Comparison of ENCODE assay signal across 17 cellular contexts in the genomic region with DNA sequence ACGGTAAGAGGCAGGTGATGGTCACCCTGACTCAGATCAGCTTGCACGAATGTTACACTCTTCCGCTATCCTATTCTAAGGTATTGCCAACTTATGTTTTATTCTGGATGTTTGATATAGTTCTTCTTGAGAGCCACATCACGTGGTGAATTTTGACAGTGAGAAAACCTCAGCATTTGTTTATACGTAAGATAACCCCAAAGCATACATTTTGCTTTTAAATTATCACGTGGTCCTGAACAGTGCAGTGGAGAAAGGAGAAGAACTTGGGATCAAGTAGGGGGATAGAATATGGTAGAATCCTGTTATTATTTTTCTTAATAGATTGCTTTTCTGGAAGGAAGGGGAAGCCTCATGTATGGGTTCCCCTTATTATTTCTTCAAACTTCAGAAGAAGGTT. TPM values are rescaled to one million over a fixed set of nuclear protein-coding genes. Genes with fewer than 3 reads are reported as not detected.
DNase-seq lines count a peak whose midpoint lies in the region; ATAC-seq and TF ChIP-seq lines count a peak whose summit lies in the region.
"Had no signal": no experiment of that assay in that cellular context is flagged by ENCODE, and none has a peak within 500 bp of the region (broad histone marks: within the 10 kb centered on the region; RNA-seq: fewer than 3 reads in every experiment).

No MANE protein-coding gene starts in this region.

- no peak overlapping the region for H2AFZ ChIP-seq in KMS-11 (ENCODE audit: low read depth)

- H3K4me3 ChIP-seq in KMS-11 (IDR thresholded peaks at IDR 0.05; ENCODE audit: insufficient read depth, low read depth, low read length) (no peak overlapping the region), uterus (no peak overlapping the region)
- H3K4me3 ChIP-seq: coronary artery, spleen had no signal

- H3K4me2 ChIP-seq in KMS-11, result peak overlapping the region; percentile 86

- POLR2A ChIA-PET in activated CD4-positive, alpha-beta T cell treated with anti-CD3 and anti-CD28 coated beads, Interleukin-2, amount 10 ng/mL, durations not matched to agents 7 days and 5 days (lab: Charles Lee), result interaction anchor here (0.7 kb wide), 1 partner anchor 175 kb away, joined by 3 read pairs; no protein-coding TSS in a partner anchor
- POLR2A ChIA-PET in activated naive CD8-positive, alpha-beta T cell treated with anti-CD3 and anti-CD28 coated beads, Interleukin-2, amount 10 ng/mL, durations not matched to agents 7 days and 5 days (lab: Charles Lee), result no interaction called here

- H3K36me3 Mint-ChIP-seq in activated CD4-positive, alpha-beta T cell treated with anti-CD3 and anti-CD28 coated beads, Interleukin-2, amount 10 ng/mL, durations not matched to agents 7 days and 5 days (ENCODE audit: low read depth), result peaks cover 85% of the 10 kb centered on the region
- H3K36me3 Mint-ChIP-seq in activated naive CD8-positive, alpha-beta T cell treated with anti-CD3 and anti-CD28 coated beads, Interleukin-2, amount 10 ng/mL, durations not matched to agents 7 days and 5 days, result peaks cover 46% of the 10 kb centered on the region
- H3K36me3 Mint-ChIP-seq in natural killer cell treated with Interleukin-12 subunit alpha and Interleukin-12 subunit beta and Interleukin-15 and Interleukin-18, amount 100 ng/mL, for 72 hours, result peaks cover 51% of the 10 kb centered on the region

- H3K27ac ChIP-seq in KMS-11, result peak overlapping the region; percentile 60
- H3K27ac ChIP-seq in uterus, result no peak overlapping the region
- H3K27ac ChIP-seq: coronary artery, spleen had no signal

- H3K4me1 Mint-ChIP-seq in activated CD4-positive, alpha-beta T cell treated with anti-CD3 and anti-CD28 coated beads, Interleukin-2, amount 10 ng/mL, durations not matched to agents 7 days and 5 days, result peaks cover 59% of the 10 kb centered on the region
- H3K4me1 Mint-ChIP-seq in activated naive CD8-positive, alpha-beta T cell treated with anti-CD3 and anti-CD28 coated beads, Interleukin-2, amount 10 ng/mL, durations not matched to agents 7 days and 5 days, result peaks cover 36% of the 10 kb centered on the region
- peaks cover 23 to 51% of the 10 kb centered on the region in 2 donors for H3K4me1 Mint-ChIP-seq in natural killer cell treated with Interleukin-12 subunit alpha and Interleukin-12 subunit beta and Interleukin-15 and Interleukin-18, amount 100 ng/mL, for 72 hours (ENCODE audit: low read depth in 2 of 2)

- no peaks in the 10 kb centered on the region for H4K20me1 ChIP-seq in KMS-11 (ENCODE audit: insufficient read depth)

- H3K27me3 ChIP-seq in KMS-11 (ENCODE audit: insufficient read depth, low read depth) (no peaks in the 10 kb centered on the region), uterus (no peaks in the 10 kb centered on the region)
- H3K27me3 ChIP-seq: spleen had no signal

- H3K9ac ChIP-seq in KMS-11, result peak overlapping the region; percentile 8; the same call in 1 of the 2 replicates

- no peak for TF ChIP-seq POLR2A in uterus (IDR thresholded peaks at IDR 0.05)

- H3K9me3 Mint-ChIP-seq in activated CD4-positive, alpha-beta T cell treated with anti-CD3 and anti-CD28 coated beads, Interleukin-2, amount 10 ng/mL, durations not matched to agents 7 days and 5 days, result no peaks in the 10 kb centered on the region
- H3K9me3 Mint-ChIP-seq in activated naive CD8-positive, alpha-beta T cell treated with anti-CD3 and anti-CD28 coated beads, Interleukin-2, amount 10 ng/mL, durations not matched to agents 7 days and 5 days, result no peaks in the 10 kb centered on the region
- H3K9me3 Mint-ChIP-seq in natural killer cell treated with Interleukin-12 subunit alpha and Interleukin-12 subunit beta and Interleukin-15 and Interleukin-18, amount 100 ng/mL, for 72 hours, result no peaks in the 10 kb centered on the region

- H3K4me1 ChIP-seq in KMS-11 (ENCODE audit: low read depth, poor library complexity, severe bottlenecking), result peaks cover 93% of the 10 kb centered on the region
- H3K4me1 ChIP-seq in uterus, result no peaks in the 10 kb centered on the region
- H3K4me1 ChIP-seq: spleen had no signal

- intact Hi-C loops in uterus (cut with DNase I; ENCODE audit: low total_unique reads), result no loop called here

- TF ChIP-seq CTCF in KMS-11 (conservative IDR thresholded peaks at IDR 0.05; ENCODE audit: low read depth, low read length), result no peak
- TF ChIP-seq CTCF in uterus (IDR thresholded peaks at IDR 0.05), result no peak

- H3K36me3 ChIP-seq in KMS-11 (ENCODE audit: insufficient read depth) (peaks cover 50% of the 10 kb centered on the region), uterus (no peaks in the 10 kb centered on the region)

- no peak for DNase-seq in activated CD4-positive, alpha-beta T cell treated with anti-CD3 and anti-CD28 coated beads, Interleukin-2, amount 10 ng/mL, durations not matched to agents 7 days and 5 days
- no peak for DNase-seq in activated CD4-positive, alpha-beta T cell treated with anti-CD3 and anti-CD28 coated beads for 4 hours
- no peak for DNase-seq in activated naive CD8-positive, alpha-beta T cell treated with anti-CD3 and anti-CD28 coated beads, Interleukin-2, amount 10 ng/mL, durations not matched to agents 7 days and 5 days
- no peak for DNase-seq in natural killer cell treated with Interleukin-12 subunit alpha and Interleukin-12 subunit beta and Interleukin-15 and Interleukin-18, amount 100 ng/mL, for 72 hours (ENCODE audit: low spot score)
- DNase-seq in NCI-H1092 (lab: John Stamatoyannopoulos, UW) (no peak), uterus (no peak)
- DNase-seq: Caco-2; DND-41; NCI-H187; NCI-H748 treated with DMSO at 0.1 percent for 48 hours; PC-3; SHP77; spleen; stimulated activated CD4-positive, alpha-beta T cell treated with anti-CD3 and anti-CD28 coated beads, Interleukin-4, amount 100 ng/mL, for 1 hour had no signal

- ATAC-seq in activated naive CD8-positive, alpha-beta T cell treated with anti-CD3 and anti-CD28 coated beads, Interleukin-2, amount 10 ng/mL, durations not matched to agents 7 days and 5 days (ENCODE audit: low read depth), result no peak
- no peak for ATAC-seq in natural killer cell treated with Interleukin-12 subunit alpha and Interleukin-12 subunit beta and Interleukin-15 and Interleukin-18, amount 100 ng/mL, for 72 hours
- no peak for ATAC-seq in HG03571 (IDR thresholded peaks at IDR 0.05; ENCODE audit: unreplicated experiment)
- ATAC-seq: PC-3 had no signal

- H3K79me2 ChIP-seq in KMS-11 (ENCODE audit: insufficient read depth, low read depth), result peaks cover 64% of the 10 kb centered on the region

- H3K4me3 Mint-ChIP-seq in activated CD4-positive, alpha-beta T cell treated with anti-CD3 and anti-CD28 coated beads, Interleukin-2, amount 10 ng/mL, durations not matched to agents 7 days and 5 days, result no peak overlapping the region
- no peak overlapping the region for H3K4me3 Mint-ChIP-seq in activated naive CD8-positive, alpha-beta T cell treated with anti-CD3 and anti-CD28 coated beads, Interleukin-2, amount 10 ng/mL, durations not matched to agents 7 days and 5 days
- peak overlapping the region; percentile 8 for H3K4me3 Mint-ChIP-seq in natural killer cell treated with Interleukin-12 subunit alpha and Interleukin-12 subunit beta and Interleukin-15 and Interleukin-18, amount 100 ng/mL, for 72 hours

- CTCF ChIA-PET in activated CD4-positive, alpha-beta T cell treated with anti-CD3 and anti-CD28 coated beads, Interleukin-2, amount 10 ng/mL, durations not matched to agents 7 days and 5 days (lab: Charles Lee), result interaction anchor here (0.6 to 1.5 kb wide), 3 partner anchors 11 to 247 kb away, joined by 3 to 4 read pairs (median 3); no protein-coding TSS in a partner anchor

- H3K27ac Mint-ChIP-seq in activated CD4-positive, alpha-beta T cell treated with anti-CD3 and anti-CD28 coated beads, Interleukin-2, amount 10 ng/mL, durations not matched to agents 7 days and 5 days, result peak overlapping the region; percentile 54
- H3K27ac Mint-ChIP-seq in activated naive CD8-positive, alpha-beta T cell treated with anti-CD3 and anti-CD28 coated beads, Interleukin-2, amount 10 ng/mL, durations not matched to agents 7 days and 5 days, result peak overlapping the region; percentile 52
- peak overlapping the region; percentile 28 to 53 for H3K27ac Mint-ChIP-seq in natural killer cell treated with Interleukin-12 subunit alpha and Interleukin-12 subunit beta and Interleukin-15 and Interleukin-18, amount 100 ng/mL, for 72 hours

- no peaks in the 10 kb centered on the region for H3K27me3 Mint-ChIP-seq in activated CD4-positive, alpha-beta T cell treated with anti-CD3 and anti-CD28 coated beads, Interleukin-2, amount 10 ng/mL, durations not matched to agents 7 days and 5 days
- no peaks in the 10 kb centered on the region for H3K27me3 Mint-ChIP-seq in activated naive CD8-positive, alpha-beta T cell treated with anti-CD3 and anti-CD28 coated beads, Interleukin-2, amount 10 ng/mL, durations not matched to agents 7 days and 5 days
- no peaks in the 10 kb centered on the region for H3K27me3 Mint-ChIP-seq in natural killer cell treated with Interleukin-12 subunit alpha and Interleukin-12 subunit beta and Interleukin-15 and Interleukin-18, amount 100 ng/mL, for 72 hours

- no peaks in the 10 kb centered on the region for H3K9me3 ChIP-seq in uterus
- H3K9me3 ChIP-seq: Caco-2, spleen had no signal

RNA-seq across cellular contexts. Expression of a gene that starts 16.7 kb away (rescaled TPM):
- 100 to 1,000 TPM; 260 to 274 TPM for total RNA-seq in activated CD4-positive, alpha-beta T cell treated with anti-CD3 and anti-CD28 coated beads, Interleukin-2, amount 10 ng/mL, durations not matched to agents 7 days and 5 days
- total RNA-seq in activated naive CD8-positive, alpha-beta T cell treated with anti-CD3 and anti-CD28 coated beads, Interleukin-2, amount 10 ng/mL, durations not matched to agents 7 days and 5 days, result 100 to 1,000 TPM; 193 to 195 TPM
- 100 to 1,000 TPM; 208 to 285 TPM for total RNA-seq in natural killer cell treated with Interleukin-12 subunit alpha and Interleukin-12 subunit beta and Interleukin-15 and Interleukin-18, amount 100 ng/mL, for 72 hours
- 100 to 1,000 TPM; 135 to 202 (median 149) TPM for total RNA-seq in uterus
